ENCODE assay signal across 12 cellular contexts in the genomic region with DNA sequence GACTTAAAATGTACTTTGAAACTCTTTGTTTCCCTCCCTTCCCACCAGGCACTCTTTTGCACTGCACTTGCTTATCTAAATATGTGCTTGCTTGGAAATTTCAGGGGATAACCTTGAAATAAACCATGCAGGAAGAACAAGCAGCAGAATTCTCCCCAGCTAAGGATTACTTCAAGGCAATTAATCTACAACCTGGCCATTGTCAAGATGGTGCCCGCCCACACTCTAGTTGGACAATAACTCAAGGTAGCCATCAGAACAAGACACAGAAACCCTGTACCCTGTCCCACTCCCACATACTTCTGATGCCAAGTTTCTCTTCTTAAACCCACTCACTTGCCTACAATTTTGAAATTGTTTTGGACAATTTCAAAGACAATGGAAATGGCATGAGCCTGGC.
"Had no signal": no experiment of that assay in that cellular context is flagged by ENCODE, and none has a peak within 500 bp of the region (broad histone marks: within the 10 kb centered on the region; RNA-seq: fewer than 3 reads in every experiment).

No MANE protein-coding gene starts in this region.

- H3K4me1 Mint-ChIP-seq: IgD-negative memory B cell had no signal

- H3K4me3 Mint-ChIP-seq: IgD-negative memory B cell had no signal

- H3K27me3 Mint-ChIP-seq: IgD-negative memory B cell had no signal

- H3K9me3 ChIP-seq: SK-N-SH had no signal

- H3K36me3 Mint-ChIP-seq: IgD-negative memory B cell had no signal

- DNase-seq: KBM-7, MV-4-11, NCI-H1048, NCI-H1436 treated with DMSO at 0.1 percent for 48 hours, NCI-H187 treated with DMSO at 0.1 percent for 48 hours, NCI-H2029 treated with DMSO at 0.1 percent for 48 hours, NCI-H526 treated with DMSO at 0.1 percent for 48 hours, NCI-H774, RPMI8226, SK-N-SH had no signal

- ATAC-seq: HepG2 had no signal

- H3K27ac Mint-ChIP-seq: IgD-negative memory B cell had no signal
